8 cellular contexts compared by ENCODE assay signal in the genomic region with DNA sequence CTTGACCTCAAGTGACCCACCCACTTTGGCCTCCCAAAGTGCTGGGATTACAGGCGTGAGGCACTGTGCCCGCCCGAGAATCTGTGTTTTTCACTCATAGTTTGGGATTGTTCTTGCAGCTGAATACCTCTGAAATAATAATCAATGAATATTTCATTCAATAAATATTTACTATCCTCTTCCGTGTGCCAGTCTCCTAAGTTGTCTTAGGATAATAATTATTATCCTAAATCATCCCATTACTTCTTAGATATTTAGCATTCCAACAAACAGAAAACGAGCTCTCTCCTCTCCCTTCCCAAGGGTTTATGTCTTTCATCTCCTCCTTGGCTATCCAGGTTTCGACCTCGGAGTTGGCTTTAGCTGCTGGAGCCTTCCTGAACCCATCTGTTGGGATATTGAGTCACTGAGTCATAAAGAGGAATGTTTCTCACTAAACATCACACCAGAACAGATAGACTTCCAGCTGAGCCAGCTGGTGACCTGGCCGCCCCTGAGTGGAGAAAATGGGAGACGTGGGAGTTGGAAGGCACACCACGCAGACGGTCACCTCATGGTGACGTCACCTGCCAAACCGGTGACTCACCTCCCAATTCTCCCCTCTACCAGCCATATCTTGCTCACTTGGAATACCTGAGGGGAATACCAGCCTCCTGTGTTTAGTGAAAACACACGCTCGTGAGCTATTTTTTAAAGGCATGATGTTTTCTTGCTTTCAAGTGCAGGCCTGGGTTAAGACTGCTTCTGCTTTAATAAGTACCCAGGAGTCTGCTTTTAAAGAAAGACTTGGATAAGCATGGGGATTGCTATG. TPM values are rescaled to one million over a fixed set of nuclear protein-coding genes. Genes with fewer than 3 reads are reported as not detected.
DNase-seq lines count a peak whose midpoint lies in the region; ATAC-seq and TF ChIP-seq lines count a peak whose summit lies in the region.

No MANE protein-coding gene starts in this region.

- TF ChIP-seq CTCF in thyroid gland (IDR thresholded peaks at IDR 0.05) = no peak

- no peak for ATAC-seq in GM18870 (IDR thresholded peaks at IDR 0.05; ENCODE audit: unreplicated experiment)
- no peak for ATAC-seq in HG03378 (IDR thresholded peaks at IDR 0.05; ENCODE audit: unreplicated experiment)

- H3K27me3 ChIP-seq in adipocyte (replicated peaks; ENCODE audit: control insufficient read depth, insufficient read depth, low read length) = no peaks in the 10 kb centered on the region
- no peaks in the 10 kb centered on the region for H3K27me3 ChIP-seq in thyroid gland

- H3K4me1 ChIP-seq in adipocyte (ENCODE audit: control insufficient read depth, insufficient read depth, low read length) (peaks cover 23% of the 10 kb centered on the region), thyroid gland (peaks cover 2 to 9% of the 10 kb centered on the region in 2 donors)

- intact Hi-C loops in thyroid gland (cut with DNase I) = loop anchor here (10.0 kb wide), 1 partner anchor 308 kb away; no protein-coding TSS in a partner anchor

- DNase-seq in activated effector memory CD4-positive, alpha-beta T cell treated with anti-CD3 and anti-CD28 coated beads, Interleukin-2, amount 50 U/mL, for 16 hours = peak; percentile 75
- no peak for DNase-seq in activated effector memory CD4-positive, alpha-beta T cell treated with Interleukin-2 at 50 U/mL for 16 hours
- DNase-seq in adipocyte (ENCODE audit: low read depth) (peak; percentile 78), inferior parietal cortex (ENCODE audit: extremely low spot score) (peak; percentile 51), thyroid gland (peak; percentile 17 to 37), NCI-H1436 (lab: John Stamatoyannopoulos, UW) (no peak)

- no peak overlapping the region for H3K9ac ChIP-seq in adipocyte (ENCODE audit: low read length)

- peak overlapping the region in 2 of 3 donors; percentile 18 to 27 for H3K27ac ChIP-seq in thyroid gland

- H3K4me3 ChIP-seq in adipocyte (ENCODE audit: low read length) = no peak overlapping the region
- no peak overlapping the region for H3K4me3 ChIP-seq in thyroid gland (replicated peaks in 1 of 3)

- H3K36me3 ChIP-seq in adipocyte (ENCODE audit: control insufficient read depth, insufficient read depth, low read length, severe bottlenecking) = no peaks in the 10 kb centered on the region
- H3K36me3 ChIP-seq in thyroid gland = no peaks in the 10 kb centered on the region

- no peaks in the 10 kb centered on the region for H3K9me3 ChIP-seq in adipocyte (ENCODE audit: control insufficient read depth, low read length)
- no peaks in the 10 kb centered on the region for H3K9me3 ChIP-seq in thyroid gland

- 71 to 79% methylated on average over 15 of the region's 15 CpGs for WGBS in thyroid gland, 2 donors

- TF ChIP-seq POLR2A in thyroid gland (IDR thresholded peaks at IDR 0.05) = no peak

RNA-seq across cellular contexts. Expression of a gene that starts 43.9 kb away (rescaled TPM):
- total RNA-seq in thyroid gland = 10 to 100 TPM; 13.1 to 28.5 (median 20.2) TPM

Comparison
In these comparisons a context has a peak if more than half of its experiments do, and no peak if none do; other contexts are left out.
1. DNase-seq: peak in activated effector memory CD4-positive, alpha-beta T cell treated with anti-CD3 and anti-CD28 coated beads, Interleukin-2, amount 50 U/mL, for 16 hours (single experiment), adipocyte (single experiment), inferior parietal cortex (single experiment) and thyroid gland (2 of 2); none in activated effector memory CD4-positive, alpha-beta T cell treated with Interleukin-2 at 50 U/mL for 16 hours (single experiment) and NCI-H1436 (single experiment).